Comparison of ENCODE assay signal across 8 cellular contexts in genomic region chr2:56460508-56460907, GRCh38.
"Had no signal": no experiment of that assay in that cellular context is flagged by ENCODE, and none has a peak within 500 bp of the region (broad histone marks: within the 10 kb centered on the region; RNA-seq: fewer than 3 reads in every experiment).

No MANE protein-coding gene starts in this region.

- H3K36me3 Mint-ChIP-seq: IgD-negative memory B cell had no signal

- H3K9ac ChIP-seq: KMS-11 had no signal

- H3K27ac ChIP-seq: HL-60, KMS-11 had no signal

- H3K27me3 Mint-ChIP-seq: IgD-negative memory B cell had no signal

- H3K4me1 Mint-ChIP-seq: IgD-negative memory B cell had no signal

- H3K4me2 ChIP-seq: KMS-11 had no signal

- ATAC-seq: K562 had no signal

- FAIRE-seq: HTR-8/SVneo, K562 had no signal

- H3K4me3 ChIP-seq: K562 had no signal

- DNase-seq: IMR-90, KBM-7, KG1 had no signal

- H3K4me3 Mint-ChIP-seq: IgD-negative memory B cell had no signal

- H3K27ac Mint-ChIP-seq: IgD-negative memory B cell had no signal
